1 cellular context compared by ENCODE assay signal in genomic region chr6:43773981-43774775, GRCh38.
TF ChIP-seq lines count a peak whose summit lies in the region.

No MANE protein-coding gene starts in this region.

TF ChIP-seq in HepG2, 621 proteins besides CTCF, POLR2A, EP300 and RAD21 (continued from another document and continues in another):
- TF ChIP-seq ZNF512B (CRISPR knock-in tag; IDR thresholded peaks at IDR 0.05; ENCODE audit: borderline replicate concordance) (no peak), ZNF230 (CRISPR knock-in tag; IDR thresholded peaks at IDR 0.05) (peak; percentile 21; the same call in 1 of the 2 replicates), ZNF672 (CRISPR knock-in tag; IDR thresholded peaks at IDR 0.05) (no peak), ZSCAN22 (CRISPR knock-in tag; IDR thresholded peaks at IDR 0.05) (no peak), NFE2L2 (IDR thresholded peaks at IDR 0.05; ENCODE audit: low read length) (no peak), ZNF354B (CRISPR knock-in tag; IDR thresholded peaks at IDR 0.05) (no peak), ZNF337 (CRISPR knock-in tag; IDR thresholded peaks at IDR 0.05; ENCODE audit: borderline replicate concordance, low read depth) (no peak), AGO2 (optimal IDR thresholded peaks at IDR 0.05; ENCODE audit: low read depth, low read length) (peak; percentile 25), ZNF367 (CRISPR knock-in tag; IDR thresholded peaks at IDR 0.05; ENCODE audit: borderline replicate concordance) (no peak), ZNF225 (CRISPR knock-in tag; IDR thresholded peaks at IDR 0.05) (no peak), ZFP62 (CRISPR knock-in tag; IDR thresholded peaks at IDR 0.05) (no peak), ARID5B (CRISPR knock-in tag; IDR thresholded peaks at IDR 0.05) (no peak), ZNF83 (CRISPR knock-in tag; IDR thresholded peaks at IDR 0.05; ENCODE audit: borderline replicate concordance) (no peak), SOX5 (CRISPR knock-in tag; IDR thresholded peaks at IDR 0.05; ENCODE audit: borderline replicate concordance) (no peak), ZFYVE20 (CRISPR knock-in tag; IDR thresholded peaks at IDR 0.05; ENCODE audit: borderline replicate concordance, low read depth) (no peak), CHD2 (IDR thresholded peaks at IDR 0.05; ENCODE audit: low read depth, low read length) (no peak), ZNF720 (CRISPR knock-in tag; IDR thresholded peaks at IDR 0.05) (no peak), MXI1 (IDR thresholded peaks at IDR 0.05; ENCODE audit: borderline replicate concordance, low read depth, low read length) (no peak), HOXA7 (CRISPR knock-in tag; IDR thresholded peaks at IDR 0.05) (no peak), ZFP90 (CRISPR knock-in tag; IDR thresholded peaks at IDR 0.05; ENCODE audit: borderline replicate concordance) (peak; percentile 64; the same call in 1 of the 2 replicates), PCBP1 (IDR thresholded peaks at IDR 0.05; ENCODE audit: borderline replicate concordance, low read depth, low read length) (0 out of 2 replicates have a peak, but pooled peaks have one; percentile 12), ZNF205 (CRISPR knock-in tag; IDR thresholded peaks at IDR 0.05) (no peak), ZIK1 (CRISPR knock-in tag; IDR thresholded peaks at IDR 0.05; ENCODE audit: borderline replicate concordance, low read depth) (no peak), CREM (IDR thresholded peaks at IDR 0.05) (no peak), CREM (CRISPR knock-in tag; IDR thresholded peaks at IDR 0.05) (no peak), YEATS2 (CRISPR knock-in tag; IDR thresholded peaks at IDR 0.05; ENCODE audit: borderline replicate concordance) (no peak), ZBTB3 (CRISPR knock-in tag; IDR thresholded peaks at IDR 0.05; ENCODE audit: borderline replicate concordance, low read depth) (no peak), ZNF33B (CRISPR knock-in tag; IDR thresholded peaks at IDR 0.05) (no peak), SKIL (CRISPR knock-in tag; IDR thresholded peaks at IDR 0.05; ENCODE audit: borderline replicate concordance) (0 out of 2 replicates have a peak, but pooled peaks have one; percentile 14), TEAD3 (CRISPR knock-in tag; optimal IDR thresholded peaks at IDR 0.05; ENCODE audit: borderline replicate concordance) (no peak), SIN3A (IDR thresholded peaks at IDR 0.05; ENCODE audit: borderline replicate concordance, low read depth, low read length) (no peak), TARDBP (CRISPR knock-in tag; IDR thresholded peaks at IDR 0.05) (no peak), TBX3 (IDR thresholded peaks at IDR 0.05; ENCODE audit: borderline replicate concordance) (no peak), SPEN (CRISPR knock-in tag; IDR thresholded peaks at IDR 0.05; ENCODE audit: low read depth) (no peak), ZBTB20 (CRISPR knock-in tag; IDR thresholded peaks at IDR 0.05; ENCODE audit: borderline replicate concordance, low read depth) (0 out of 2 replicates have a peak, but pooled peaks have one; percentile 5), NCOR1 (IDR thresholded peaks at IDR 0.05; ENCODE audit: borderline replicate concordance, low read length) (no peak), ZFP36 (IDR thresholded peaks at IDR 0.05; ENCODE audit: borderline replicate concordance, low read depth, low read length, partially characterized antibody) (no peak), PAF1 (CRISPR knock-in tag; IDR thresholded peaks at IDR 0.05) (no peak), LBX2 (CRISPR knock-in tag; IDR thresholded peaks at IDR 0.05; ENCODE audit: borderline replicate concordance) (no peak), CSRNP2 (CRISPR knock-in tag; conservative IDR thresholded peaks at IDR 0.05; ENCODE audit: low read depth) (no peak), TP53 (CRISPR knock-in tag; conservative IDR thresholded peaks at IDR 0.05) (no peak), RFXANK (CRISPR knock-in tag; IDR thresholded peaks at IDR 0.05) (no peak), ZNF562 (CRISPR knock-in tag; IDR thresholded peaks at IDR 0.05; ENCODE audit: borderline replicate concordance) (no peak), KAT2B (IDR thresholded peaks at IDR 0.05; ENCODE audit: borderline replicate concordance, low read depth, low read length) (no peak), IRF2 (CRISPR knock-in tag; IDR thresholded peaks at IDR 0.05) (no peak), SRY (CRISPR knock-in tag; IDR thresholded peaks at IDR 0.05) (0 out of 2 replicates have a peak, but pooled peaks have one; percentile 33), KMT2A (CRISPR knock-in tag; IDR thresholded peaks at IDR 0.05) (no peak), TIGD3 (CRISPR knock-in tag; IDR thresholded peaks at IDR 0.05; ENCODE audit: borderline replicate concordance) (no peak), FOXA1 (IDR thresholded peaks at IDR 0.05) (no peak), FOXA1 (CRISPR knock-in tag; IDR thresholded peaks at IDR 0.05) (no peak), ZMAT5 (CRISPR knock-in tag; IDR thresholded peaks at IDR 0.05; ENCODE audit: borderline replicate concordance, low read depth) (no peak), ZNF569 (CRISPR knock-in tag; IDR thresholded peaks at IDR 0.05; ENCODE audit: borderline replicate concordance) (no peak), ZNF577 (CRISPR knock-in tag; IDR thresholded peaks at IDR 0.05; ENCODE audit: borderline replicate concordance, low read depth) (no peak), CEBPG (CRISPR knock-in tag; IDR thresholded peaks at IDR 0.05) (no peak), ZBTB14 (CRISPR knock-in tag; IDR thresholded peaks at IDR 0.05) (no peak), FOXJ3 (CRISPR knock-in tag; IDR thresholded peaks at IDR 0.05; ENCODE audit: borderline replicate concordance) (no peak), ZNF674 (CRISPR knock-in tag; IDR thresholded peaks at IDR 0.05; ENCODE audit: low read depth) (no peak), ZNF777 (CRISPR knock-in tag; IDR thresholded peaks at IDR 0.05) (no peak), ZNF468 (CRISPR knock-in tag; IDR thresholded peaks at IDR 0.05) (no peak), GATA4 (IDR thresholded peaks at IDR 0.05; ENCODE audit: borderline replicate concordance, low read depth) (no peak), ZNF710 (CRISPR knock-in tag; IDR thresholded peaks at IDR 0.05; ENCODE audit: borderline replicate concordance) (no peak; the same call in 1 of the 2 replicates)
